ENCODE assay signal across 10 cellular contexts in genomic region chr20:47389867-47390347, GRCh38. TPM values are rescaled to one million over a fixed set of nuclear protein-coding genes. Genes with fewer than 3 reads are reported as not detected.
DNase-seq lines count a peak whose midpoint lies in the region; ATAC-seq and TF ChIP-seq lines count a peak whose summit lies in the region.
"Had no signal": no experiment of that assay in that cellular context is flagged by ENCODE, and none has a peak within 500 bp of the region (broad histone marks: within the 10 kb centered on the region; RNA-seq: fewer than 3 reads in every experiment).

No MANE protein-coding gene starts in this region.

- H3K36me3 ChIP-seq in mucosa of descending colon (ENCODE audit: low read depth) = no peaks in the 10 kb centered on the region
- no peaks in the 10 kb centered on the region for H3K36me3 ChIP-seq in thyroid gland

- peaks cover 10% of the 10 kb centered on the region for H3K9me3 Mint-ChIP-seq in activated CD8-positive, alpha-beta T cell treated with anti-CD3 and anti-CD28 coated beads for 36 hours

- no peak overlapping the region for H3K4me3 Mint-ChIP-seq in activated CD8-positive, alpha-beta T cell treated with anti-CD3 and anti-CD28 coated beads for 36 hours

- peaks cover 17% of the 10 kb centered on the region for H3K4me1 Mint-ChIP-seq in activated CD8-positive, alpha-beta T cell treated with anti-CD3 and anti-CD28 coated beads for 36 hours (ENCODE audit: low read depth)

- TF ChIP-seq POLR2A in thyroid gland (IDR thresholded peaks at IDR 0.05) = no peak

- H3K36me3 Mint-ChIP-seq in activated CD8-positive, alpha-beta T cell treated with anti-CD3 and anti-CD28 coated beads for 36 hours (ENCODE audit: low read depth) = no peaks in the 10 kb centered on the region

- intact Hi-C loops in mucosa of descending colon (cut with DNase I, micrococcal nuclease) = loop anchor here in 1 of 2 donors (10.0 kb wide), 2 partner anchors 115 to 235 kb away; no protein-coding TSS in a partner anchor
- intact Hi-C loops in activated CD8-positive, alpha-beta T cell treated with anti-CD3 and anti-CD28 coated beads for 36 hours (cut with micrococcal nuclease) = no loop called here
- intact Hi-C loops in thyroid gland (cut with DNase I) = loop anchor here (5.0 to 10.0 kb wide), 3 partner anchors 193 to 635 kb away; no protein-coding TSS in a partner anchor

- TF ChIP-seq CTCF in GM12864 (IDR thresholded peaks at IDR 0.05; ENCODE audit: low read depth, low read length, missing control alignments) = no peak
- no peak for TF ChIP-seq CTCF in mucosa of descending colon (IDR thresholded peaks at IDR 0.05)
- TF ChIP-seq CTCF in activated CD8-positive, alpha-beta T cell treated with anti-CD3 and anti-CD28 coated beads for 36 hours (IDR thresholded peaks at IDR 0.05) = no peak
- no peak for TF ChIP-seq CTCF in thyroid gland (IDR thresholded peaks at IDR 0.05)

- DNase-seq in GM12864 (ENCODE audit: low read depth) (peak; percentile 85), NCI-H460 (ENCODE audit: extremely low read depth, low read depth) (peak; percentile 99), amniotic stem cell (lab: John Stamatoyannopoulos, UW) (peak; percentile 17), mucosa of descending colon (no peak), thyroid gland (no peak), NCI-H2029 treated with DMSO at 0.1 percent for 48 hours (lab: John Stamatoyannopoulos, UW) (no peak), RPMI8226 (no peak)
- DNase-seq in activated CD8-positive, alpha-beta T cell treated with anti-CD3 and anti-CD28 coated beads for 36 hours = no peak
- DNase-seq: amygdala, NCI-H446 had no signal

- POLR2A ChIA-PET in activated CD8-positive, alpha-beta T cell treated with anti-CD3 and anti-CD28 coated beads for 36 hours (lab: Charles Lee) = no interaction called here

- no peaks in the 10 kb centered on the region for H3K4me1 ChIP-seq in mucosa of descending colon (ENCODE audit: low read depth)
- no peaks in the 10 kb centered on the region for H3K4me1 ChIP-seq in thyroid gland

- no peaks in the 10 kb centered on the region for H3K27me3 ChIP-seq in thyroid gland

- H3K9me3 ChIP-seq in mucosa of descending colon = no peaks in the 10 kb centered on the region
- H3K9me3 ChIP-seq in thyroid gland = no peaks in the 10 kb centered on the region

- peak; percentile 47 for ATAC-seq in mucosa of descending colon
- no peak for ATAC-seq in activated CD8-positive, alpha-beta T cell treated with anti-CD3 and anti-CD28 coated beads for 36 hours

- no peaks in the 10 kb centered on the region for H3K27me3 Mint-ChIP-seq in activated CD8-positive, alpha-beta T cell treated with anti-CD3 and anti-CD28 coated beads for 36 hours

- H3K27ac Mint-ChIP-seq in activated CD8-positive, alpha-beta T cell treated with anti-CD3 and anti-CD28 coated beads for 36 hours = no peak overlapping the region

- H3K27ac ChIP-seq in thyroid gland = no peak overlapping the region

- 87 to 97% methylated on average over 6 of the region's 6 CpGs for WGBS in thyroid gland, 2 donors

- CTCF ChIA-PET in activated CD8-positive, alpha-beta T cell treated with anti-CD3 and anti-CD28 coated beads for 36 hours (lab: Charles Lee) = interaction anchor here (0.6 kb wide), 1 partner anchor 113 kb away, joined by 3 read pairs; no protein-coding TSS in a partner anchor

- H3K4me3 ChIP-seq in GM12864 (ENCODE audit: low read depth, low read length) (no peak overlapping the region), mucosa of descending colon (no peak overlapping the region), thyroid gland (replicated peaks in 1 of 3) (no peak overlapping the region)

RNA-seq across cellular contexts. Expression of gene ZMYND8, which starts 33.4 kb away (rescaled TPM):
- 19.3 and 20.6 TPM in 2 replicates for total RNA-seq in NCI-H460 (2014; rRNA removed; shearing (Covaris generic))
- polyA plus RNA-seq in NCI-H460 (2014; cell fraction: nucleus; rRNA removed) = 15.4 and 16.6 TPM in 2 replicates
- 10 to 100 TPM; 62.1 to 64.9 (median 62.1) TPM for total RNA-seq in mucosa of descending colon
- total RNA-seq in activated CD8-positive, alpha-beta T cell treated with anti-CD3 and anti-CD28 coated beads for 36 hours = 10 to 100 TPM; 31.9 to 33.4 TPM
- total RNA-seq in thyroid gland = 10 to 100 TPM; 29.7 to 42.4 (median 30.9) TPM

Comparison
In these comparisons a context has a peak if more than half of its experiments do, and no peak if none do; other contexts are left out.
1. DNase-seq: peak in GM12864 (single experiment), NCI-H460 (single experiment) and amniotic stem cell (single experiment); none in mucosa of descending colon (0 of 3), activated CD8-positive, alpha-beta T cell treated with anti-CD3 and anti-CD28 coated beads for 36 hours (single experiment), thyroid gland (0 of 2), NCI-H2029 treated with DMSO at 0.1 percent for 48 hours (single experiment) and RPMI8226 (single experiment).